ENCODE assay signal across 25 cellular contexts in genomic region chr1:55610203-55610602, GRCh38.
A peak's percentile ranks its signal among the peaks of the same experiment; 100 is the strongest.
DNase-seq lines count a peak whose midpoint lies in the region; FAIRE-seq and TF ChIP-seq lines count a peak whose summit lies in the region.
"Had no signal": no experiment of that assay in that cellular context is flagged by ENCODE, and none has a peak within 500 bp of the region (broad histone marks: within the 10 kb centered on the region; RNA-seq: fewer than 3 reads in every experiment).

No MANE protein-coding gene starts in this region.

- H3K36me3 Mint-ChIP-seq in osteocyte (ENCODE audit: unreplicated experiment), result peaks cover 4% of the 10 kb centered on the region
- H3K36me3 Mint-ChIP-seq: CD4-positive, CD25-positive, alpha-beta regulatory T cell had no signal

- H3K27ac Mint-ChIP-seq in osteocyte (ENCODE audit: unreplicated experiment), result peak overlapping the region; percentile 85
- H3K27ac Mint-ChIP-seq: CD4-positive, CD25-positive, alpha-beta regulatory T cell had no signal

- no peak for FAIRE-seq in HTR-8/SVneo (lab: Jason Lieb, UNC)
- FAIRE-seq: A204.1, GM12891 had no signal

- no peak overlapping the region for H3K4me3 ChIP-seq in AG10803 (ENCODE audit: low read length)
- H3K4me3 ChIP-seq in adipocyte (ENCODE audit: low read length), result no peak overlapping the region
- no peak overlapping the region for H3K4me3 ChIP-seq in adrenal gland
- H3K4me3 ChIP-seq: PC-9 had no signal

- DNase-seq in AG10803 (ENCODE audit: low read depth), result peak; percentile 62
- DNase-seq in adipocyte (ENCODE audit: low read depth), result peak; percentile 50
- DNase-seq in fibroblast of peridontal ligament (ENCODE audit: extremely low read depth), result peak; percentile 37
- no peak for DNase-seq in osteocyte (ENCODE audit: extremely low spot score, unreplicated experiment)
- DNase-seq in HTR-8/SVneo (ENCODE audit: insufficient read length, low spot score), result no peak
- DNase-seq in adrenal gland, result no peak
- DNase-seq in NCI-H2107 treated with DMSO at 0.1 percent for 48 hours (lab: John Stamatoyannopoulos, UW; ENCODE audit: unreplicated experiment), result no peak
- DNase-seq: BE2C; CD4-positive, CD25-positive, alpha-beta regulatory T cell; COR-L47; DND-41; KBM-7; NCI-H1092; NCI-H1436; NCI-H187 treated with DMSO at 0.1 percent for 48 hours; NCI-H2107; NCI-H2227 treated with DMSO at 0.1 percent for 48 hours; NCI-H510A; NCI-H748 treated with DMSO at 0.1 percent for 48 hours; PC-9; RPMI8226; SHP77; SW 1271 had no signal

- no peaks in the 10 kb centered on the region for H3K36me3 ChIP-seq in adipocyte (ENCODE audit: control insufficient read depth, insufficient read depth, low read length, severe bottlenecking)
- no peaks in the 10 kb centered on the region for H3K36me3 ChIP-seq in adrenal gland (replicated peaks in 1 of 2)
- H3K36me3 ChIP-seq: BE2C had no signal

- TF ChIP-seq POLR2A in adrenal gland (IDR thresholded peaks at IDR 0.05), result no peak

- no peaks in the 10 kb centered on the region for H3K27me3 Mint-ChIP-seq in osteocyte (ENCODE audit: unreplicated experiment)

- peaks cover 41% of the 10 kb centered on the region for H3K4me1 Mint-ChIP-seq in osteocyte (ENCODE audit: unreplicated experiment)
- H3K4me1 Mint-ChIP-seq: CD4-positive, CD25-positive, alpha-beta regulatory T cell had no signal

- H3K27me3 ChIP-seq in adipocyte (replicated peaks; ENCODE audit: control insufficient read depth, insufficient read depth, low read length) (no peaks in the 10 kb centered on the region), adrenal gland (no peaks in the 10 kb centered on the region)
- H3K27me3 ChIP-seq: BE2C had no signal

- H3K4me1 ChIP-seq in adipocyte (ENCODE audit: control insufficient read depth, insufficient read depth, low read length) (peaks cover 26% of the 10 kb centered on the region), adrenal gland (replicated peaks in 1 of 2) (peaks cover 0 to 3% of the 10 kb centered on the region in 2 donors)
- H3K4me1 ChIP-seq: BE2C had no signal

- H3K4me3 Mint-ChIP-seq in osteocyte (ENCODE audit: unreplicated experiment), result no peak overlapping the region
- H3K4me3 Mint-ChIP-seq: CD4-positive, CD25-positive, alpha-beta regulatory T cell had no signal

- no peak for TF ChIP-seq CTCF in AG10803 (conservative IDR thresholded peaks at IDR 0.05; ENCODE audit: low read length)
- TF ChIP-seq CTCF in osteocyte (IDR thresholded peaks at IDR 0.05), result no peak
- TF ChIP-seq CTCF in adrenal gland (IDR thresholded peaks at IDR 0.05), result no peak

- H3K9me3 ChIP-seq in adipocyte (ENCODE audit: control insufficient read depth, low read length) (peaks cover 4% of the 10 kb centered on the region), adrenal gland (replicated peaks in 1 of 3) (no peaks in the 10 kb centered on the region)
- H3K9me3 ChIP-seq: BE2C had no signal

- intact Hi-C loops in adrenal gland (cut with DNase I), result no loop called here

- no peak overlapping the region for H3K27ac ChIP-seq in adrenal gland
- H3K27ac ChIP-seq: PC-9 had no signal

- H3K9ac ChIP-seq in adipocyte (ENCODE audit: low read length), result peak overlapping the region; percentile 50

- H3K9me3 Mint-ChIP-seq in osteocyte (ENCODE audit: unreplicated experiment), result peaks cover 11% of the 10 kb centered on the region

- WGBS in adrenal gland, 4 donors, result 71 to 83% (median 76%) methylated on average over 3 of the region's 3 CpGs

Comparison
In these comparisons a context has a peak if more than half of its experiments do, and no peak if none do; other contexts are left out.
1. DNase-seq: peak in AG10803 (single experiment), adipocyte (single experiment) and fibroblast of peridontal ligament (single experiment); none in osteocyte (single experiment), HTR-8/SVneo (single experiment), adrenal gland (0 of 7) and NCI-H2107 treated with DMSO at 0.1 percent for 48 hours (single experiment).